ENCODE assay signal across 11 cellular contexts in genomic region chr4:7224878-7225533, GRCh38. TPM values are rescaled to one million over a fixed set of nuclear protein-coding genes. Genes with fewer than 3 reads are reported as not detected.
DNase-seq lines count a peak whose midpoint lies in the region; FAIRE-seq and TF ChIP-seq lines count a peak whose summit lies in the region.
"Had no signal": no experiment of that assay in that cellular context is flagged by ENCODE, and none has a peak within 500 bp of the region (broad histone marks: within the 10 kb centered on the region; RNA-seq: fewer than 3 reads in every experiment).

No MANE protein-coding gene starts in this region.

- no peak for TF ChIP-seq CTCF in HEK293 (tag by site-specific recombination; IDR thresholded peaks at IDR 0.05)
- no peak for TF ChIP-seq CTCF in glutamatergic neuron (IDR thresholded peaks at IDR 0.05; ENCODE audit: partially characterized antibody, unreplicated experiment)
- no peak for TF ChIP-seq CTCF in nephron (IDR thresholded peaks at IDR 0.05; ENCODE audit: unreplicated experiment in 3 of 3)
- no peak for TF ChIP-seq CTCF in hepatocyte (IDR thresholded peaks at IDR 0.05; ENCODE audit: poor library complexity)
- TF ChIP-seq CTCF in D721Med (IDR thresholded peaks at IDR 0.05; ENCODE audit: insufficient read depth, missing control alignments) = no peak
- no peak for TF ChIP-seq CTCF in BE2C (IDR thresholded peaks at IDR 0.05; ENCODE audit: low read depth, low read length)

- no peaks in the 10 kb centered on the region for H3K27me3 ChIP-seq in hepatocyte
- no peaks in the 10 kb centered on the region for H3K27me3 ChIP-seq in BE2C

- no peaks in the 10 kb centered on the region for H4K20me1 ChIP-seq in hepatocyte (ENCODE audit: insufficient read depth, poor library complexity, severe bottlenecking)

- H3K4me1 ChIP-seq in HEK293 (ENCODE audit: control insufficient read depth, insufficient read depth, low read length) = no peaks in the 10 kb centered on the region
- H3K4me1 ChIP-seq in hepatocyte (ENCODE audit: insufficient read depth) = no peaks in the 10 kb centered on the region
- H3K4me1 ChIP-seq in BE2C = peaks cover 36% of the 10 kb centered on the region

- POLR2A ChIA-PET in HEK293 (lab: Yijun Ruan, JAX) = no interaction called here

- H3K4me3 ChIP-seq in HEK293 (ENCODE audit: low read depth, low read length) = no peak overlapping the region
- H3K4me3 ChIP-seq in hepatocyte = no peak overlapping the region
- no peak overlapping the region for H3K4me3 ChIP-seq in BE2C (ENCODE audit: low read depth, low read length)
- H3K4me3 ChIP-seq: A549 had no signal

- H3K9me3 Mint-ChIP-seq in glutamatergic neuron (ENCODE audit: unreplicated experiment) (peaks cover 20% of the 10 kb centered on the region), nephron (no peaks in the 10 kb centered on the region)
- H3K9me3 Mint-ChIP-seq: IgD-negative memory B cell had no signal

- FAIRE-seq in D721Med (lab: Jason Lieb, UNC) = no peak
- FAIRE-seq: A549 had no signal

- DNase-seq in glutamatergic neuron (no peak), hepatocyte (ENCODE audit: low spot score) (no peak), D721Med (ENCODE audit: insufficient read length, low spot score) (no peak), BE2C (no peak)
- DNase-seq: CD4-positive, CD25-positive, alpha-beta regulatory T cell; DMS 273 treated with DMSO at 0.1 percent for 48 hours; HCEC 1CT had no signal

- H3K4me3 Mint-ChIP-seq in glutamatergic neuron (ENCODE audit: unreplicated experiment) (no peak overlapping the region), nephron (peak overlapping the region in 1 of 3 experiments; percentile 32)
- H3K4me3 Mint-ChIP-seq: CD4-positive, CD25-positive, alpha-beta regulatory T cell; IgD-negative memory B cell had no signal

- peaks cover 18% of the 10 kb centered on the region for H3K27me3 Mint-ChIP-seq in glutamatergic neuron (ENCODE audit: unreplicated experiment)
- peaks cover 3% of the 10 kb centered on the region for H3K27me3 Mint-ChIP-seq in nephron (ENCODE audit: low read depth)
- H3K27me3 Mint-ChIP-seq: CD4-positive, CD25-positive, alpha-beta regulatory T cell; IgD-negative memory B cell had no signal

- no peaks in the 10 kb centered on the region for H3K79me2 ChIP-seq in hepatocyte

- no peaks in the 10 kb centered on the region for H3K36me3 ChIP-seq in HEK293 (ENCODE audit: control insufficient read depth in 2 of 2, insufficient read depth in 1 of 2, low read length in 2 of 2)
- H3K36me3 ChIP-seq in hepatocyte (replicated peaks; ENCODE audit: insufficient read depth, low read depth) = no peaks in the 10 kb centered on the region
- H3K36me3 ChIP-seq in BE2C = no peaks in the 10 kb centered on the region

- H3K4me1 Mint-ChIP-seq in glutamatergic neuron (ENCODE audit: low read depth, unreplicated experiment) = peaks cover 52% of the 10 kb centered on the region
- peaks cover 46% of the 10 kb centered on the region for H3K4me1 Mint-ChIP-seq in nephron
- H3K4me1 Mint-ChIP-seq: IgD-negative memory B cell had no signal

- CTCF ChIA-PET in HEK293 (lab: Yijun Ruan, JAX) = no interaction called here

- no peak overlapping the region for H3K4me2 ChIP-seq in hepatocyte
- H3K4me2 ChIP-seq: A549 had no signal

- H3K9me3 ChIP-seq in HEK293 (ENCODE audit: control insufficient read depth, insufficient read depth, low read depth, low read length) (no peaks in the 10 kb centered on the region), hepatocyte (ENCODE audit: low read depth) (no peaks in the 10 kb centered on the region), BE2C (no peaks in the 10 kb centered on the region)
- H3K9me3 ChIP-seq: A549 had no signal

- H3K36me3 Mint-ChIP-seq in glutamatergic neuron (ENCODE audit: unreplicated experiment) = no peaks in the 10 kb centered on the region
- no peaks in the 10 kb centered on the region for H3K36me3 Mint-ChIP-seq in nephron (ENCODE audit: low read depth)
- H3K36me3 Mint-ChIP-seq: CD4-positive, CD25-positive, alpha-beta regulatory T cell; IgD-negative memory B cell had no signal

- 84% methylated on average over 11 of the region's 11 CpGs for WGBS in hepatocyte (ENCODE audit: low lambda C conversion rate, missing lambda C conversion rate)

- no peak overlapping the region for H2AFZ ChIP-seq in hepatocyte

- H3K9me2 ChIP-seq in hepatocyte (replicated peaks; ENCODE audit: insufficient read depth) = no peaks in the 10 kb centered on the region

- H3K27ac Mint-ChIP-seq in glutamatergic neuron (ENCODE audit: unreplicated experiment) (peak overlapping the region; percentile 97), nephron (peak overlapping the region in 2 of 3 experiments; percentile 60 to 83)
- H3K27ac Mint-ChIP-seq: IgD-negative memory B cell had no signal

- H3K27ac ChIP-seq in HEK293 (ENCODE audit: extremely low read depth, low read depth, low read length) = no peak overlapping the region
- H3K27ac ChIP-seq in hepatocyte = no peak overlapping the region

TF ChIP-seq in HEK293, 187 proteins besides CTCF, POLR2A, EP300 and RAD21:
- TF ChIP-seq ZFP3 (tag by site-specific recombination; IDR thresholded peaks at IDR 0.05; ENCODE audit: low read depth) (peak; percentile 71), ZNF184 (tag by site-specific recombination; IDR thresholded peaks at IDR 0.05) (no peak)

RNA-seq across cellular contexts. Expression of gene SORCS2, which starts 32.7 kb away (rescaled TPM):
- total RNA-seq in glutamatergic neuron (ENCODE audit: unreplicated experiment) (29.5 TPM), hepatocyte (1.6 and 2.4 TPM in 2 replicates)
- polyA plus RNA-seq in hepatocyte = 1.1 and 4.8 TPM in 2 replicates
- polyA plus RNA-seq in BE2C (2012; ENCODE audit: insufficient read depth, insufficient read length, low read depth) = 0.09 TPM
- total RNA-seq: CD4-positive, CD25-positive, alpha-beta regulatory T cell had no signal
- polyA plus RNA-seq: CD4-positive, CD25-positive, alpha-beta regulatory T cell; IgD-negative memory B cell had no signal
